8 cellular contexts compared by ENCODE assay signal in the genomic region with DNA sequence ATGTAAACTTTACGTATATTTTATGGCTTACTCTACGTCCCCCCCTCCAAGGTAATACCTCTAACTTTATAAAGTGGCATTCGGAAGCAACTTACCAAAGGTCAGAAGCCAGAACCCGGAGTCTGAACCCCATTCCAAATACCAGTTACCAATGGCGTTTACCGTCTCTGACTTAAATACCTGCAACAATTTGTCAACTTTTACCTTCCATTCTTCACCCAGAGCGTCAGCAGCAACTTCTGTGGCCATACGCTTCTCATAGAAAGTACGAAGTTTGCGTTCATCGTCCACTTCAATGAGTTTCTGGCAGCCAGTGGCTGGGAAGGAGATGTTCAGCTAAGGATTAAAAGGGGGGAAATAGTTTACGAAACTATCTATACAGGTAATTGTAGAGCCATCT. TPM values are rescaled to one million over a fixed set of nuclear protein-coding genes. Genes with fewer than 3 reads are reported as not detected.
DNase-seq lines count a peak whose midpoint lies in the region; ATAC-seq and TF ChIP-seq lines count a peak whose summit lies in the region.

No MANE protein-coding gene starts in this region.

- H3K4me1 Mint-ChIP-seq in progenitor cell of endocrine pancreas (ENCODE audit: low read depth): peaks cover 22% of the 10 kb centered on the region

- TF ChIP-seq POLR2A in esophagus muscularis mucosa (IDR thresholded peaks at IDR 0.05; ENCODE audit: low read depth): no peak

- no peaks in the 10 kb centered on the region for H3K9me3 Mint-ChIP-seq in progenitor cell of endocrine pancreas (ENCODE audit: low read depth)

- H3K4me3 Mint-ChIP-seq in progenitor cell of endocrine pancreas (ENCODE audit: low read depth): peak overlapping the region; percentile 100

- no peaks in the 10 kb centered on the region for H3K27me3 ChIP-seq in esophagus muscularis mucosa

- H3K9me3 ChIP-seq in SK-N-MC (ENCODE audit: low read depth, low read length) (no peaks in the 10 kb centered on the region), esophagus muscularis mucosa (no peaks in the 10 kb centered on the region)

- H3K36me3 ChIP-seq in SK-N-MC (ENCODE audit: insufficient read depth, low read length) (peaks cover 53% of the 10 kb centered on the region), esophagus muscularis mucosa (peaks cover 27 to 49% (median 41%) of the 10 kb centered on the region in 4 donors)

- ATAC-seq in HG03159 (IDR thresholded peaks at IDR 0.05; ENCODE audit: unreplicated experiment): no peak

- H3K9ac ChIP-seq in SK-N-MC (ENCODE audit: insufficient read length): peak overlapping the region; percentile 99

- TF ChIP-seq CTCF in GM12865 (IDR thresholded peaks at IDR 0.05; ENCODE audit: insufficient read depth, low read depth, low read length, missing control alignments) (no peak), esophagus muscularis mucosa (IDR thresholded peaks at IDR 0.05) (no peak), progenitor cell of endocrine pancreas (IDR thresholded peaks at IDR 0.05; ENCODE audit: unreplicated experiment) (no peak)

- no peak for TF ChIP-seq EP300 in esophagus muscularis mucosa (IDR thresholded peaks at IDR 0.05)

- peaks cover 39% of the 10 kb centered on the region for H3K36me3 Mint-ChIP-seq in progenitor cell of endocrine pancreas (ENCODE audit: insufficient read depth)

- 8% methylated on average over 12 of the region's 12 CpGs for whole genome bisulfite sequencing in esophagus muscularis mucosa

- peaks cover 22 to 32% (median 31%) of the 10 kb centered on the region in 4 donors for H3K4me1 ChIP-seq in esophagus muscularis mucosa

- H3K27ac ChIP-seq in SK-N-MC (peak overlapping the region; percentile 88), esophagus muscularis mucosa (replicated peaks in 1 of 4) (peak overlapping the region; percentile 92 to 95 (median 94))

- DNase-seq in GM12865 (ENCODE audit: low read depth) (no peak), SK-N-MC (ENCODE audit: low read depth, low spot score) (no peak), esophagus muscularis mucosa (ENCODE audit: extremely low spot score) (no peak), progenitor cell of endocrine pancreas (ENCODE audit: low spot score, unreplicated experiment) (no peak), NCI-H2171 (lab: John Stamatoyannopoulos, UW) (no peak), SW480 (ENCODE audit: low spot score) (no peak), HPDE6-E6E7 (ENCODE audit: extremely low spot score) (no peak)

- peak overlapping the region; percentile 100 for H3K27ac Mint-ChIP-seq in progenitor cell of endocrine pancreas

- H3K27me3 Mint-ChIP-seq in progenitor cell of endocrine pancreas: no peaks in the 10 kb centered on the region

- intact Hi-C loops in esophagus muscularis mucosa (cut with DNase I): loop anchor here (10.0 kb wide), 1 partner anchor 144 kb away; a partner anchor contains a TSS

- H3K4me3 ChIP-seq in GM12865 (ENCODE audit: low read depth, low read length): peak overlapping the region; percentile 99
- peak overlapping the region; percentile 83 for H3K4me3 ChIP-seq in SK-N-MC
- H3K4me3 ChIP-seq in esophagus muscularis mucosa: peak overlapping the region; percentile 59 to 85 (median 76)

RNA-seq across cellular contexts. Expression of a gene that starts 0.8 kb away (rescaled TPM):
- total RNA-seq in esophagus muscularis mucosa (1,000 to 10,000 TPM in 3 of 4 donors, 100 to 1,000 TPM in 1; 941 to 1,713 (median 1,180) TPM), progenitor cell of endocrine pancreas (2,142 and 2,210 TPM in 2 replicates)

RNA-seq across cellular contexts. Expression of a gene that starts 29.5 kb away (rescaled TPM):
- total RNA-seq in esophagus muscularis mucosa: 1 to 10 TPM; 1.8 to 4.1 (median 2.6) TPM
- 7.5 and 8.4 TPM in 2 replicates for total RNA-seq in progenitor cell of endocrine pancreas
